1 cellular context compared by ENCODE assay signal in genomic region chr20:14979472-14979986, GRCh38.
A peak's percentile ranks its signal among the peaks of the same experiment; 100 is the strongest.
TF ChIP-seq lines count a peak whose summit lies in the region.

No MANE protein-coding gene starts in this region.

TF ChIP-seq in HepG2, 621 proteins besides CTCF, POLR2A, EP300 and RAD21 (continued from another document and continues in another):
- TF ChIP-seq, protein P1, sequence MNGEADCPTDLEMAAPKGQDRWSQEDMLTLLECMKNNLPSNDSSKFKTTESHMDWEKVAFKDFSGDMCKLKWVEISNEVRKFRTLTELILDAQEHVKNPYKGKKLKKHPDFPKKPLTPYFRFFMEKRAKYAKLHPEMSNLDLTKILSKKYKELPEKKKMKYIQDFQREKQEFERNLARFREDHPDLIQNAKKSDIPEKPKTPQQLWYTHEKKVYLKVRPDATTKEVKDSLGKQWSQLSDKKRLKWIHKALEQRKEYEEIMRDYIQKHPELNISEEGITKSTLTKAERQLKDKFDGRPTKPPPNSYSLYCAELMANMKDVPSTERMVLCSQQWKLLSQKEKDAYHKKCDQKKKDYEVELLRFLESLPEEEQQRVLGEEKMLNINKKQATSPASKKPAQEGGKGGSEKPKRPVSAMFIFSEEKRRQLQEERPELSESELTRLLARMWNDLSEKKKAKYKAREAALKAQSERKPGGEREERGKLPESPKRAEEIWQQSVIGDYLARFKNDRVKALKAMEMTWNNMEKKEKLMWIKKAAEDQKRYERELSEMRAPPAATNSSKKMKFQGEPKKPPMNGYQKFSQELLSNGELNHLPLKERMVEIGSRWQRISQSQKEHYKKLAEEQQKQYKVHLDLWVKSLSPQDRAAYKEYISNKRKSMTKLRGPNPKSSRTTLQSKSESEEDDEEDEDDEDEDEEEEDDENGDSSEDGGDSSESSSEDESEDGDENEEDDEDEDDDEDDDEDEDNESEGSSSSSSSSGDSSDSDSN (CRISPR knock-in tag; IDR thresholded peaks at IDR 0.05): no peak
- TF ChIP-seq ZNF33B (CRISPR knock-in tag; IDR thresholded peaks at IDR 0.05) (no peak), ATF7 (IDR thresholded peaks at IDR 0.05) (0 out of 2 replicates have a peak, but pooled peaks have one; percentile 20), ATF7 (CRISPR knock-in tag; IDR thresholded peaks at IDR 0.05) (no peak; the same call in 1 of the 2 replicates), EHMT2 (IDR thresholded peaks at IDR 0.05; ENCODE audit: borderline replicate concordance, low read depth, low read length) (peak; percentile 95; the same call in 1 of the 2 replicates), NFIC (IDR thresholded peaks at IDR 0.05; ENCODE audit: low read length) (peak; percentile 99), ZNF883 (CRISPR knock-in tag; IDR thresholded peaks at IDR 0.05; ENCODE audit: not compliant biosample characterization) (no peak), CCDC6 (CRISPR knock-in tag; IDR thresholded peaks at IDR 0.05) (no peak), ZFYVE20 (CRISPR knock-in tag; IDR thresholded peaks at IDR 0.05; ENCODE audit: borderline replicate concordance, low read depth) (no peak), CEBPB (IDR thresholded peaks at IDR 0.05; ENCODE audit: borderline replicate concordance, low read depth, low read length) (no peak), EED (CRISPR knock-in tag; IDR thresholded peaks at IDR 0.05) (no peak), ETV6 (CRISPR knock-in tag; conservative IDR thresholded peaks at IDR 0.05) (no peak), FOXK2 (IDR thresholded peaks at IDR 0.05) (peak; percentile 78), RCOR2 (CRISPR knock-in tag; IDR thresholded peaks at IDR 0.05) (peak; percentile 71), SP2 (CRISPR knock-in tag; IDR thresholded peaks at IDR 0.05) (no peak), CREB1 (IDR thresholded peaks at IDR 0.05) (no peak), CREB1 (CRISPR knock-in tag; IDR thresholded peaks at IDR 0.05) (peak; percentile 82), IRF9 (CRISPR knock-in tag; IDR thresholded peaks at IDR 0.05; ENCODE audit: borderline replicate concordance) (no peak), NFKB2 (CRISPR knock-in tag; IDR thresholded peaks at IDR 0.05; ENCODE audit: borderline replicate concordance) (no peak), ZSCAN25 (CRISPR knock-in tag; IDR thresholded peaks at IDR 0.05) (no peak), USF2 (IDR thresholded peaks at IDR 0.05; ENCODE audit: low read depth, low read length) (no peak), USF2 (CRISPR knock-in tag; IDR thresholded peaks at IDR 0.05; ENCODE audit: borderline replicate concordance) (no peak), YEATS2 (CRISPR knock-in tag; IDR thresholded peaks at IDR 0.05; ENCODE audit: borderline replicate concordance) (no peak), REL (CRISPR knock-in tag; conservative IDR thresholded peaks at IDR 0.05) (no peak), FOXA3 (CRISPR knock-in tag; IDR thresholded peaks at IDR 0.05) (peak; percentile 92), THAP11 (CRISPR knock-in tag; IDR thresholded peaks at IDR 0.05) (peak; percentile 49; the same call in 1 of the 2 replicates), ZNF652 (CRISPR knock-in tag; IDR thresholded peaks at IDR 0.05; ENCODE audit: borderline replicate concordance, low read depth) (peak; percentile 52; the same call in 1 of the 2 replicates), U2AF1 (optimal IDR thresholded peaks at IDR 0.05; ENCODE audit: low read depth, low read length) (no peak), ZNF775 (CRISPR knock-in tag; IDR thresholded peaks at IDR 0.05; ENCODE audit: borderline replicate concordance) (peak; percentile 86; the same call in 1 of the 2 replicates), TCF7 (IDR thresholded peaks at IDR 0.05; ENCODE audit: low read depth) (peak; percentile 96), ZNF737 (CRISPR knock-in tag; IDR thresholded peaks at IDR 0.05; ENCODE audit: borderline replicate concordance) (no peak), DNMT1 (CRISPR knock-in tag; IDR thresholded peaks at IDR 0.05) (no peak), REXO4 (CRISPR knock-in tag; IDR thresholded peaks at IDR 0.05; ENCODE audit: borderline replicate concordance) (no peak), PHF21A (CRISPR knock-in tag; IDR thresholded peaks at IDR 0.05) (no peak), TBX3 (IDR thresholded peaks at IDR 0.05; ENCODE audit: borderline replicate concordance) (peak; percentile 86; the same call in 1 of the 2 replicates), ZNF260 (CRISPR knock-in tag; IDR thresholded peaks at IDR 0.05; ENCODE audit: borderline replicate concordance, low read depth) (no peak), KMT2B (CRISPR knock-in tag; IDR thresholded peaks at IDR 0.05) (no peak), ASH2L (IDR thresholded peaks at IDR 0.05; ENCODE audit: insufficient read length, low read depth, low read length) (peak; percentile 95), ZNF180 (CRISPR knock-in tag; IDR thresholded peaks at IDR 0.05; ENCODE audit: borderline replicate concordance, low read depth) (no peak), BRCA1 (CRISPR knock-in tag; IDR thresholded peaks at IDR 0.05) (peak; percentile 31; the same call in 1 of the 2 replicates), ZNF703 (CRISPR knock-in tag; IDR thresholded peaks at IDR 0.05; ENCODE audit: borderline replicate concordance) (no peak), ZNF230 (CRISPR knock-in tag; IDR thresholded peaks at IDR 0.05) (no peak; the same call in 1 of the 2 replicates), ATF7-NPFF (CRISPR knock-in tag; IDR thresholded peaks at IDR 0.05; ENCODE audit: low read depth) (no peak), GLMP (CRISPR knock-in tag; IDR thresholded peaks at IDR 0.05; ENCODE audit: borderline replicate concordance) (no peak), ZFP36L1 (CRISPR knock-in tag; IDR thresholded peaks at IDR 0.05) (0 out of 2 replicates have a peak, but pooled peaks have one; percentile 39), JDP2 (CRISPR knock-in tag; IDR thresholded peaks at IDR 0.05; ENCODE audit: borderline replicate concordance) (no peak), THAP8 (CRISPR knock-in tag; IDR thresholded peaks at IDR 0.05; ENCODE audit: borderline replicate concordance) (no peak), CHD4 (IDR thresholded peaks at IDR 0.05; ENCODE audit: borderline replicate concordance, low read length) (no peak; the same call in 1 of the 2 replicates)
- TF ChIP-seq, protein P2, sequence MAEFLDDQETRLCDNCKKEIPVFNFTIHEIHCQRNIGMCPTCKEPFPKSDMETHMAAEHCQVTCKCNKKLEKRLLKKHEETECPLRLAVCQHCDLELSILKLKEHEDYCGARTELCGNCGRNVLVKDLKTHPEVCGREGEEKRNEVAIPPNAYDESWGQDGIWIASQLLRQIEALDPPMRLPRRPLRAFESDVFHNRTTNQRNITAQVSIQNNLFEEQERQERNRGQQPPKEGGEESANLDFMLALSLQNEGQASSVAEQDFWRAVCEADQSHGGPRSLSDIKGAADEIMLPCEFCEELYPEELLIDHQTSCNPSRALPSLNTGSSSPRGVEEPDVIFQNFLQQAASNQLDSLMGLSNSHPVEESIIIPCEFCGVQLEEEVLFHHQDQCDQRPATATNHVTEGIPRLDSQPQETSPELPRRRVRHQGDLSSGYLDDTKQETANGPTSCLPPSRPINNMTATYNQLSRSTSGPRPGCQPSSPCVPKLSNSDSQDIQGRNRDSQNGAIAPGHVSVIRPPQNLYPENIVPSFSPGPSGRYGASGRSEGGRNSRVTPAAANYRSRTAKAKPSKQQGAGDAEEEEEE (CRISPR knock-in tag; IDR thresholded peaks at IDR 0.05; ENCODE audit: borderline replicate concordance): no peak
- TF ChIP-seq, protein P3, sequence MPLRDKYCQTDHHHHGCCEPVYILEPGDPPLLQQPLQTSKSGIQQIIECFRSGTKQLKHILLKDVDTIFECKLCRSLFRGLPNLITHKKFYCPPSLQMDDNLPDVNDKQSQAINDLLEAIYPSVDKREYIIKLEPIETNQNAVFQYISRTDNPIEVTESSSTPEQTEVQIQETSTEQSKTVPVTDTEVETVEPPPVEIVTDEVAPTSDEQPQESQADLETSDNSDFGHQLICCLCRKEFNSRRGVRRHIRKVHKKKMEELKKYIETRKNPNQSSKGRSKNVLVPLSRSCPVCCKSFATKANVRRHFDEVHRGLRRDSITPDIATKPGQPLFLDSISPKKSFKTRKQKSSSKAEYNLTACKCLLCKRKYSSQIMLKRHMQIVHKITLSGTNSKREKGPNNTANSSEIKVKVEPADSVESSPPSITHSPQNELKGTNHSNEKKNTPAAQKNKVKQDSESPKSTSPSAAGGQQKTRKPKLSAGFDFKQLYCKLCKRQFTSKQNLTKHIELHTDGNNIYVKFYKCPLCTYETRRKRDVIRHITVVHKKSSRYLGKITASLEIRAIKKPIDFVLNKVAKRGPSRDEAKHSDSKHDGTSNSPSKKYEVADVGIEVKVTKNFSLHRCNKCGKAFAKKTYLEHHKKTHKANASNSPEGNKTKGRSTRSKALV (CRISPR knock-in tag; IDR thresholded peaks at IDR 0.05): 0 out of 2 replicates have a peak, but pooled peaks have one; percentile 51
- TF ChIP-seq, protein P4, sequence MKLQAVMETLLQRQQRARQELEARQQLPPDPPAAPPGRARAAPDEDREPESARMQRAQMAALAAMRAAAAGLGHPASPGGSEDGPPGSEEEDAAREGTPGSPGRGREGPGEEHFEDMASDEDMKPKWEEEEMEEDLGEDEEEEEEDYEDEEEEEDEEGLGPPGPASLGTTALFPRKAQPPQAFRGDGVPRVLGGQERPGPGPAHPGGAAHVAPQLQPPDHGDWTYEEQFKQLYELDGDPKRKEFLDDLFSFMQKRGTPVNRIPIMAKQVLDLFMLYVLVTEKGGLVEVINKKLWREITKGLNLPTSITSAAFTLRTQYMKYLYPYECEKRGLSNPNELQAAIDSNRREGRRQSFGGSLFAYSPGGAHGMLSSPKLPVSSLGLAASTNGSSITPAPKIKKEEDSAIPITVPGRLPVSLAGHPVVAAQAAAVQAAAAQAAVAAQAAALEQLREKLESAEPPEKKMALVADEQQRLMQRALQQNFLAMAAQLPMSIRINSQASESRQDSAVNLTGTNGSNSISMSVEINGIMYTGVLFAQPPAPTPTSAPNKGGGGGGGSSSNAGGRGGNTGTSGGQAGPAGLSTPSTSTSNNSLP (IDR thresholded peaks at IDR 0.05; ENCODE audit: low read depth, low read length): peak; percentile 99
- TF ChIP-seq, protein P5, sequence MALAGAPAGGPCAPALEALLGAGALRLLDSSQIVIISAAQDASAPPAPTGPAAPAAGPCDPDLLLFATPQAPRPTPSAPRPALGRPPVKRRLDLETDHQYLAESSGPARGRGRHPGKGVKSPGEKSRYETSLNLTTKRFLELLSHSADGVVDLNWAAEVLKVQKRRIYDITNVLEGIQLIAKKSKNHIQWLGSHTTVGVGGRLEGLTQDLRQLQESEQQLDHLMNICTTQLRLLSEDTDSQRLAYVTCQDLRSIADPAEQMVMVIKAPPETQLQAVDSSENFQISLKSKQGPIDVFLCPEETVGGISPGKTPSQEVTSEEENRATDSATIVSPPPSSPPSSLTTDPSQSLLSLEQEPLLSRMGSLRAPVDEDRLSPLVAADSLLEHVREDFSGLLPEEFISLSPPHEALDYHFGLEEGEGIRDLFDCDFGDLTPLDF (CRISPR knock-in tag; IDR thresholded peaks at IDR 0.05): no peak
- TF ChIP-seq, protein P6, sequence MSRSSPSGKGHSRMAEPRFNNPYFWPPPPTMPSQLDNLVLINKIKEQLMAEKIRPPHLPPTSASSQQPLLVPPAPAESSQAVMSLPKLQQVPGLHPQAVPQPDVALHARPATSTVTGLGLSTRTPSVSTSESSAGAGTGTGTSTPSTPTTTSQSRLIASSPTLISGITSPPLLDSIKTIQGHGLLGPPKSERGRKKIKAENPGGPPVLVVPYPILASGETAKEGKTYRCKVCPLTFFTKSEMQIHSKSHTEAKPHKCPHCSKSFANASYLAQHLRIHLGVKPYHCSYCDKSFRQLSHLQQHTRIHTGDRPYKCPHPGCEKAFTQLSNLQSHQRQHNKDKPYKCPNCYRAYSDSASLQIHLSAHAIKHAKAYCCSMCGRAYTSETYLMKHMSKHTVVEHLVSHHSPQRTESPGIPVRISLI (CRISPR knock-in tag; IDR thresholded peaks at IDR 0.05; ENCODE audit: borderline replicate concordance): peak; percentile 98
